Comparison of ENCODE assay signal across 14 cellular contexts in the genomic region with DNA sequence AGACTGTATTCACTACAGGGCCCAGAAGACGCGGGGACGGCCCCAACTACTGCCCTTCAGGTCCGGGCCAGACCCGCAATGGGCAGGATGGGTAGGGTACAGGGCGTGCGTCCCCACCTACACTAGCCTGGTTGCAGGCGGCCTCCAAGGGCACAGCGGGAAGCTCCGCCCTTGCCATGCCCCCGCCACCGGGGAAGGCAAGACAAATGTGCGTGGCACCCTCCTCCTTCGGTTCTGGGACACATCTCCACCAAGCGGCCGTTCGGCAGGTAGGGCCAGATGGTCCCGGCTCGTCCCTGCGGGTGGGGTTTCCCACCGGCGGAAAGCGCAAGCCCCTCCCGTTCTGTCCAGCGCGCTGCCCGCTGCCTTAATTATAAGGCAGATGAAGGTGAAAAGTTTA. TPM values are rescaled to one million over a fixed set of nuclear protein-coding genes. Genes with fewer than 3 reads are reported as not detected.
DNase-seq lines count a peak whose midpoint lies in the region; ATAC-seq, FAIRE-seq and TF ChIP-seq lines count a peak whose summit lies in the region.
"Had no signal": no experiment of that assay in that cellular context is flagged by ENCODE, and none has a peak within 500 bp of the region (broad histone marks: within the 10 kb centered on the region; RNA-seq: fewer than 3 reads in every experiment).

No MANE protein-coding gene starts in this region.

- FAIRE-seq in GM12892 (lab: Jason Lieb, UNC) = no peak
- FAIRE-seq in GM12878 (lab: Jason Lieb, UNC) = no peak
- FAIRE-seq: bronchial epithelial cell had no signal

- intact Hi-C loops in CD4-positive, alpha-beta T cell (cut with DNase I, micrococcal nuclease) = loop anchor here in 1 of 2 experiments (5.0 kb wide), 1 partner anchor 1841 kb away; the partner anchor contains the start of gene ENTPD6
- intact Hi-C loops in GM12878 (cut with micrococcal nuclease; ENCODE audit: unreplicated experiment) = no loop called here
- intact Hi-C loops in mucosa of descending colon (cut with DNase I, micrococcal nuclease) = no loop called here
- intact Hi-C loops in posterior vena cava (cut with DNase I) = loop anchor here in 1 of 2 donors (10.0 kb wide), 1 partner anchor 279 kb away; the partner anchor contains the start of gene CST3

- peaks cover 10% of the 10 kb centered on the region for H3K4me1 ChIP-seq in GM12878 (ENCODE audit: control insufficient read depth, insufficient read depth, low read length)
- H3K4me1 ChIP-seq in mucosa of descending colon (ENCODE audit: low read depth) = peaks cover 40% of the 10 kb centered on the region

- H3K36me3 ChIP-seq in GM12878 (ENCODE audit: control insufficient read depth in 2 of 2, insufficient read depth in 2 of 2, low read length in 1 of 2) (peaks cover 5 to 8% of the 10 kb centered on the region in 2 experiments; a peak in 3 of 4 replicates), mucosa of descending colon (ENCODE audit: low read depth) (peaks cover 4% of the 10 kb centered on the region)
- H3K36me3 ChIP-seq: prostate gland had no signal

- H3K4me1 Mint-ChIP-seq in CD4-positive, alpha-beta T cell (ENCODE audit: low read depth) = peaks cover 42% of the 10 kb centered on the region

- RAD21 ChIA-PET in GM12878 (lab: Charles Lee; ENCODE audit: unreplicated experiment) = no interaction called here

- in situ Hi-C loops in GM12878 (cut with MboI) = loop anchor here (25.0 kb wide), 2 partner anchors 1706 to 1906 kb away; partner anchors contain the start of gene ACSS1

- BruUV-seq in GM12878 (replicated peaks; lab: Mats Ljungman, UMichigan) = no TSS peak

- no peak overlapping the region for H3K4me2 ChIP-seq in GM12878 (ENCODE audit: control insufficient read depth, insufficient read depth)

- H4K20me1 ChIP-seq in GM12878 (ENCODE audit: control insufficient read depth, insufficient read depth) = no peaks in the 10 kb centered on the region

- H3K9ac ChIP-seq in GM12878 (ENCODE audit: control insufficient read depth, insufficient read depth, low read length) = no peak overlapping the region

- no peaks in the 10 kb centered on the region for H3K27me3 Mint-ChIP-seq in CD4-positive, alpha-beta T cell

- no peak overlapping the region for H2AFZ ChIP-seq in GM12878 (ENCODE audit: control insufficient read depth, low read depth, low read length)

- TF ChIP-seq RAD21 in GM12878 (IDR thresholded peaks at IDR 0.05; ENCODE audit: insufficient read depth, low read depth, low read length) = no peak

- POLR2A ChIA-PET in CD4-positive, alpha-beta T cell (lab: Charles Lee) = interaction anchor here (1.2 kb wide), 1 partner anchor 65 kb away, joined by 3 read pairs; the partner anchor contains the start of gene NAPB
- POLR2A ChIA-PET in GM12878 (lab: Charles Lee) = no interaction called here

- H3K4me3 ChIP-seq in GM12878 = no peak overlapping the region
- H3K4me3 ChIP-seq in mucosa of descending colon = no peak overlapping the region
- H3K4me3 ChIP-seq: prostate gland, suprapubic skin had no signal

- peak overlapping the region; percentile 75 for H3K27ac Mint-ChIP-seq in CD4-positive, alpha-beta T cell

- no peak for DNase-seq in CD4-positive, alpha-beta T cell
- no peak for DNase-seq in GM12892 (ENCODE audit: insufficient read length)
- no peak for DNase-seq in GM12878 (ENCODE audit: low read depth, low spot score)
- peak in 2 of 3 donors; percentile 36 to 60 for DNase-seq in mucosa of descending colon
- DNase-seq in posterior vena cava (ENCODE audit: low spot score) = no peak
- no peak for DNase-seq in medulla oblongata (ENCODE audit: extremely low spot score)
- DNase-seq: activated CD8-positive, alpha-beta T cell treated with anti-CD3 and anti-CD28 coated beads, Interleukin-2, amount 10 ng/mL, durations not matched to agents 7 days and 5 days; effector CD8-positive, alpha-beta T cell; SIG-M5 had no signal

- no peak for TF ChIP-seq CTCF in CD4-positive, alpha-beta T cell (IDR thresholded peaks at IDR 0.05)
- no peak for TF ChIP-seq CTCF in GM12878 (IDR thresholded peaks at IDR 0.05 in 2 of 3, conservative IDR thresholded peaks at IDR 0.05 in 1 of 3; ENCODE audit: control insufficient read depth in 2 of 3, extremely low read depth in 1 of 3, insufficient read depth in 1 of 3, low read depth in 3 of 3, low read length in 3 of 3)
- TF ChIP-seq CTCF in mucosa of descending colon (IDR thresholded peaks at IDR 0.05) = no peak

- TF ChIP-seq EP300 in GM12878 (IDR thresholded peaks at IDR 0.05; ENCODE audit: borderline replicate concordance in 1 of 2, control insufficient read depth in 1 of 2, low read depth in 2 of 2, low read length in 2 of 2) = no peak

- 97% methylated on average over 26 of the region's 27 CpGs for WGBS in GM12878 (ENCODE audit: insufficient coverage, insufficient replicate concordance, low lambda C conversion rate, missing lambda C conversion rate)

- CTCF ChIA-PET in CD4-positive, alpha-beta T cell (lab: Charles Lee) = no interaction called here
- CTCF ChIA-PET in GM12878 (lab: Yijun Ruan, JAX) = no interaction called here

- no peak overlapping the region for H3K4me3 Mint-ChIP-seq in CD4-positive, alpha-beta T cell

- SMC1A ChIA-PET in GM12878 (lab: Charles Lee; ENCODE audit: uncharacterized antibody, unreplicated experiment) = interaction anchor here (1.2 kb wide), 1 partner anchor 62 kb away, joined by 3 read pairs; no protein-coding TSS in a partner anchor

- peak; percentile 44; the same call in 1 of the 2 replicates for TF ChIP-seq POLR2A in GM12892 (IDR thresholded peaks at IDR 0.05; ENCODE audit: low read depth, low read length)
- peak; percentile 47; the same call in 1 of the 2 replicates for TF ChIP-seq POLR2A in GM12878 (IDR thresholded peaks at IDR 0.05; ENCODE audit: low read depth, low read length)

- no peaks in the 10 kb centered on the region for H3K9me3 Mint-ChIP-seq in CD4-positive, alpha-beta T cell
- H3K9me3 Mint-ChIP-seq: CD14-positive monocyte had no signal

- no peaks in the 10 kb centered on the region for H3K9me3 ChIP-seq in CD4-positive, alpha-beta T cell (ENCODE audit: control insufficient read depth, low read length)
- H3K9me3 ChIP-seq in GM12878 (replicated peaks; ENCODE audit: control insufficient read depth, insufficient read depth, low read length) (no peaks in the 10 kb centered on the region), mucosa of descending colon (no peaks in the 10 kb centered on the region)
- H3K9me3 ChIP-seq: prostate gland, suprapubic skin had no signal

- peaks cover 33% of the 10 kb centered on the region for H3K79me2 ChIP-seq in GM12878 (ENCODE audit: control insufficient read depth, insufficient read depth, low read length)

- no peak overlapping the region for H3K27ac ChIP-seq in CD4-positive, alpha-beta T cell (ENCODE audit: low read depth, low read length)
- no peak overlapping the region for H3K27ac ChIP-seq in GM12878 (ENCODE audit: control insufficient read depth, insufficient read depth)
- H3K27ac ChIP-seq: suprapubic skin had no signal

- no peaks in the 10 kb centered on the region for H3K27me3 ChIP-seq in CD4-positive, alpha-beta T cell (ENCODE audit: control insufficient read depth, insufficient read depth, low read length)
- H3K27me3 ChIP-seq in GM12878 (replicated peaks in 1 of 2; ENCODE audit: control insufficient read depth in 2 of 2, insufficient read depth in 2 of 2, low read length in 1 of 2) = no peaks in the 10 kb centered on the region
- H3K27me3 ChIP-seq: suprapubic skin had no signal

- peaks cover 15% of the 10 kb centered on the region for H3K36me3 Mint-ChIP-seq in CD4-positive, alpha-beta T cell (ENCODE audit: low read depth)

- ATAC-seq in CD4-positive, alpha-beta T cell (ENCODE audit: poor library complexity) = no peak
- ATAC-seq in GM12878 = no peak
- ATAC-seq in mucosa of descending colon = no peak
- ATAC-seq in GM21737 (IDR thresholded peaks at IDR 0.05; ENCODE audit: unreplicated experiment) = no peak
- ATAC-seq: activated CD8-positive, alpha-beta T cell treated with anti-CD3 and anti-CD28 coated beads, Interleukin-2, amount 10 ng/mL, durations not matched to agents 7 days and 5 days had no signal

RNA-seq across cellular contexts. Expression of gene NXT1, which starts 5.6 kb away (rescaled TPM):
- total RNA-seq in CD4-positive, alpha-beta T cell = 10 to 100 TPM; 55.4 to 57.1 TPM
- polyA plus RNA-seq in GM12892 (2012; ENCODE audit: missing spikeins) = 23.7 TPM
- 7.8 and 8.3 TPM in 2 replicates for total RNA-seq in GM12878 (2013; cell fraction: nucleolus; rRNA removed)
- 61.5 and 65.2 TPM in 2 replicates for total RNA-seq in GM12878 (2014; rRNA removed)
- 32.1 and 36.3 TPM in 2 replicates for total RNA-seq in GM12878 (2014; rRNA removed; fragmentation: Illumina TruSeq; extraction: Trizol)
- total RNA-seq in GM12878 (2021) = 34.4 and 36.9 TPM in 2 replicates
- 20.4 TPM for polyA plus RNA-seq in GM12878 (2011; ENCODE audit: low read depth)
- 38.5 and 50.0 TPM in 2 replicates for polyA plus RNA-seq in GM12878 (2011; rRNA removed)
- 60.6 and 64.5 TPM in 2 replicates for polyA plus RNA-seq in GM12878 (2011; cell fraction: cytosol; rRNA removed)
- 23.1 and 30.6 TPM in 2 replicates for polyA plus RNA-seq in GM12878 (2011; cell fraction: nucleus; rRNA removed)
- polyA plus RNA-seq in GM12878 (2012) = 26.5 and 27.2 TPM in 2 replicates
- 37.9 and 42.6 TPM in 2 replicates for polyA plus RNA-seq in GM12878 (2014; fragmentation: Illumina TruSeq; extraction: Trizol)
- polyA plus RNA-seq in GM12878 (2014; fragmentation: Nextera tagmentation; extraction: Ambion mirVana) = 10 to 100 TPM; 10.2 to 24.2 TPM
- 59.4 and 62.1 TPM in 2 replicates for polyA plus RNA-seq in GM12878 (2014; rRNA removed)
- 10 to 100 TPM; 59.3 to 66.7 TPM for polyA plus RNA-seq in GM12878 (2016; fragmentation: Nextera tagmentation; extraction: Ambion mirVana)
- polyA minus RNA-seq in GM12878 (2011; rRNA and poly(A)+ RNA removed) = 26.6 and 35.4 TPM in 2 replicates
- 10.2 and 11.1 TPM in 2 replicates for polyA minus RNA-seq in GM12878 (2011; cell fraction: cytosol; rRNA and poly(A)+ RNA removed)
- polyA minus RNA-seq in GM12878 (2011; cell fraction: nucleus; rRNA and poly(A)+ RNA removed) = 8.5 and 14.0 TPM in 2 replicates
- 10 to 100 TPM in 2 of 3 donors, 1 to 10 TPM in 1; 9.9 to 12.9 (median 10.6) TPM for total RNA-seq in mucosa of descending colon
- total RNA-seq in posterior vena cava = 10 to 100 TPM; 14.6 to 19.1 TPM

RNA-seq across cellular contexts. Expression of gene GZF1, which starts 5.8 kb away (rescaled TPM):
- total RNA-seq in CD4-positive, alpha-beta T cell = 10 to 100 TPM; 38.1 to 43.6 TPM
- 6.3 TPM for polyA plus RNA-seq in GM12892 (2012; ENCODE audit: missing spikeins)
- total RNA-seq in GM12878 (2013; cell fraction: nucleolus; rRNA removed) = 11.1 and 12.9 TPM in 2 replicates
- total RNA-seq in GM12878 (2014; rRNA removed) (8.7 and 14.0 TPM in 2 replicates), GM12878 (2014; rRNA removed; fragmentation: Illumina TruSeq; extraction: Trizol) (7.8 and 9.9 TPM in 2 replicates), GM12878 (2021) (9.5 and 10.7 TPM in 2 replicates), mucosa of descending colon (10 to 100 TPM in 1 of 3 donors, 1 to 10 TPM in 2; 5.8 to 16.2 (median 9.3) TPM), posterior vena cava (10 to 100 TPM; 16.2 to 17.8 TPM)
- polyA plus RNA-seq in GM12878 (2011; ENCODE audit: low read depth) = 3.4 TPM
- polyA plus RNA-seq in GM12878 (2011; rRNA removed) (11.7 and 19.5 TPM in 2 replicates), GM12878 (2014; fragmentation: Illumina TruSeq; extraction: Trizol) (6.2 and 13.5 TPM in 2 replicates), GM12878 (2014; fragmentation: Nextera tagmentation; extraction: Ambion mirVana) (1 to 10 TPM; 2.2 to 2.4 TPM), GM12878 (2014; rRNA removed) (9.5 and 12.4 TPM in 2 replicates), GM12878 (2016; fragmentation: Nextera tagmentation; extraction: Ambion mirVana) (1 to 10 TPM; 6.9 to 7.1 TPM)
- polyA plus RNA-seq in GM12878 (2011; cell fraction: cytosol; rRNA removed) = 15.6 and 26.4 TPM in 2 replicates
- 37.0 and 40.5 TPM in 2 replicates for polyA plus RNA-seq in GM12878 (2011; cell fraction: nucleus; rRNA removed)
- 6.3 and 7.3 TPM in 2 replicates for polyA plus RNA-seq in GM12878 (2012)
- polyA minus RNA-seq in GM12878 (2011; rRNA and poly(A)+ RNA removed) = 38.7 and 58.2 TPM in 2 replicates
- polyA minus RNA-seq in GM12878 (2011; cell fraction: cytosol; rRNA and poly(A)+ RNA removed) = 14.8 TPM in 2 replicates
- 31.4 and 51.2 TPM in 2 replicates for polyA minus RNA-seq in GM12878 (2011; cell fraction: nucleus; rRNA and poly(A)+ RNA removed)

Comparison
In these comparisons a context has a peak if more than half of its experiments do, and no peak if none do; other contexts are left out.
1. DNase-seq: peak in mucosa of descending colon (2 of 3); none in CD4-positive, alpha-beta T cell (0 of 10), GM12892 (single experiment), GM12878 (single experiment), posterior vena cava (single experiment) and medulla oblongata (single experiment).